21 cellular contexts compared by ENCODE assay signal in genomic region chr14:101018561-101019290, GRCh38.
DNase-seq lines count a peak whose midpoint lies in the region; ATAC-seq and TF ChIP-seq lines count a peak whose summit lies in the region.
"Had no signal": no experiment of that assay in that cellular context is flagged by ENCODE, and none has a peak within 500 bp of the region (broad histone marks: within the 10 kb centered on the region; RNA-seq: fewer than 3 reads in every experiment).

No MANE protein-coding gene starts in this region.

- H3K9me3 Mint-ChIP-seq in T-helper 2 cell treated with Interferon-gamma antibody and Interleukin-4, amounts not matched to agents 5 μg/mL and 100 μg/mL, for 36 hours = no peaks in the 10 kb centered on the region

- no peak overlapping the region for H3K27ac Mint-ChIP-seq in T-helper 2 cell treated with Interferon-gamma antibody and Interleukin-4, amounts not matched to agents 5 μg/mL and 100 μg/mL, for 36 hours
- H3K27ac Mint-ChIP-seq: brain, immature natural killer cell, T-helper 17 cell had no signal

- no peak overlapping the region for H3K27ac ChIP-seq in adrenal gland
- no peak overlapping the region for H3K27ac ChIP-seq in lung (ENCODE audit: low read depth in 1 of 2, low read length in 1 of 2)
- H3K27ac ChIP-seq in testis = no peak overlapping the region
- H3K27ac ChIP-seq: 22Rv1, Peyer's patch, right lobe of liver, thoracic aorta, VCaP had no signal

- H3K9me3 ChIP-seq in adrenal gland (replicated peaks in 1 of 3) = no peaks in the 10 kb centered on the region
- H3K9me3 ChIP-seq in lung (ENCODE audit: control insufficient read depth in 2 of 2, insufficient read depth in 1 of 2, low read length in 1 of 2) = peaks cover 0 to 7% of the 10 kb centered on the region in 2 donors
- no peaks in the 10 kb centered on the region for H3K9me3 ChIP-seq in testis
- H3K9me3 ChIP-seq in MG63 = no peaks in the 10 kb centered on the region
- H3K9me3 ChIP-seq: Peyer's patch, right lobe of liver, thoracic aorta had no signal

- WGBS in adrenal gland, 4 donors = 94 to 98% (median 95%) methylated on average over 12 to 13 of the region's 13 CpGs
- 94 to 95% methylated on average over 13 of the region's 13 CpGs for WGBS in lung, 2 donors
- 93 to 96% methylated on average over 13 of the region's 13 CpGs for WGBS in testis, 2 donors

- H3K4me3 ChIP-seq in adrenal gland (no peak overlapping the region), lung (no peak overlapping the region), testis (no peak overlapping the region), MG63 (no peak overlapping the region)
- H3K4me3 ChIP-seq: Peyer's patch, right lobe of liver, thoracic aorta had no signal

- H3K4me3 Mint-ChIP-seq in T-helper 2 cell treated with Interferon-gamma antibody and Interleukin-4, amounts not matched to agents 5 μg/mL and 100 μg/mL, for 36 hours = no peak overlapping the region
- H3K4me3 Mint-ChIP-seq: brain, immature natural killer cell, T-helper 17 cell had no signal

- peaks cover 0 to 16% of the 10 kb centered on the region in 2 donors for H3K36me3 ChIP-seq in adrenal gland (replicated peaks in 1 of 2)
- H3K36me3 ChIP-seq in lung (ENCODE audit: control insufficient read depth in 2 of 2, insufficient read depth in 2 of 2, low read length in 2 of 2) = no peaks in the 10 kb centered on the region
- H3K36me3 ChIP-seq in testis (ENCODE audit: low read depth, missing control alignments) = no peaks in the 10 kb centered on the region
- no peaks in the 10 kb centered on the region for H3K36me3 ChIP-seq in MG63
- H3K36me3 ChIP-seq: Peyer's patch, right lobe of liver, thoracic aorta had no signal

- H3K27me3 ChIP-seq in adrenal gland = no peaks in the 10 kb centered on the region
- H3K27me3 ChIP-seq in lung (ENCODE audit: control insufficient read depth, insufficient read depth) = no peaks in the 10 kb centered on the region
- no peaks in the 10 kb centered on the region for H3K27me3 ChIP-seq in testis
- H3K27me3 ChIP-seq in MG63 = no peaks in the 10 kb centered on the region
- H3K27me3 ChIP-seq: Peyer's patch, right lobe of liver had no signal

- ATAC-seq in lung (ENCODE audit: insufficient read depth, low FRiP score) = no peak
- ATAC-seq in GM18502 (IDR thresholded peaks at IDR 0.05; ENCODE audit: poor library complexity, unreplicated experiment) = no peak
- no peak for ATAC-seq in HG02759 (IDR thresholded peaks at IDR 0.05; ENCODE audit: unreplicated experiment)
- ATAC-seq: T-helper 17 cell had no signal

- H3K4me1 Mint-ChIP-seq in T-helper 2 cell treated with Interferon-gamma antibody and Interleukin-4, amounts not matched to agents 5 μg/mL and 100 μg/mL, for 36 hours (ENCODE audit: low read depth) = no peaks in the 10 kb centered on the region
- H3K4me1 Mint-ChIP-seq: brain, immature natural killer cell, T-helper 17 cell had no signal

- H3K4me1 ChIP-seq in adrenal gland (replicated peaks in 1 of 2) (peaks cover 0 to 11% of the 10 kb centered on the region in 2 donors), lung (ENCODE audit: control insufficient read depth in 2 of 2, insufficient read depth in 2 of 2, low read length in 2 of 2) (no peaks in the 10 kb centered on the region), testis (no peaks in the 10 kb centered on the region)
- H3K4me1 ChIP-seq: Peyer's patch, right lobe of liver had no signal

- H3K36me3 Mint-ChIP-seq in T-helper 2 cell treated with Interferon-gamma antibody and Interleukin-4, amounts not matched to agents 5 μg/mL and 100 μg/mL, for 36 hours (ENCODE audit: low read depth) = no peaks in the 10 kb centered on the region
- H3K36me3 Mint-ChIP-seq: brain, immature natural killer cell had no signal

- no peak for TF ChIP-seq CTCF in adrenal gland (IDR thresholded peaks at IDR 0.05)
- no peak for TF ChIP-seq CTCF in lung (IDR thresholded peaks at IDR 0.05; ENCODE audit: control extremely low read depth, extremely low read depth)
- TF ChIP-seq CTCF in testis (IDR thresholded peaks at IDR 0.05) = no peak

- TF ChIP-seq POLR2A in adrenal gland (IDR thresholded peaks at IDR 0.05) (no peak), testis (IDR thresholded peaks at IDR 0.05) (no peak)

- intact Hi-C loops in adrenal gland (cut with DNase I) (no loop called here), testis (cut with DNase I; ENCODE audit: low total_unique reads) (no loop called here)

- DNase-seq in T-helper 2 cell treated with Interferon-gamma antibody and Interleukin-4, amounts not matched to agents 5 μg/mL and 100 μg/mL, for 36 hours (ENCODE audit: low spot score) = peak; percentile 2
- DNase-seq in T-helper 2 cell (no peak), adrenal gland (peak in 6 of 7 donors; percentile 0 to 15 (median 9)), lung (ENCODE audit: low spot score) (peak; percentile 20), testis (peak; percentile 8), MG63 (no peak)
- DNase-seq: AML-193; immature natural killer cell; NCI-H1092 treated with DMSO at 0.1 percent for 48 hours; NCI-H2081 treated with DMSO at 0.1 percent for 48 hours; NCI-H510A; NK-92 treated with Interleukin-12 subunit alpha and Interleukin-12 subunit beta, amount 100 ng/mL, for 24 hours; T-helper 17 cell had no signal

- H3K27me3 Mint-ChIP-seq in T-helper 2 cell treated with Interferon-gamma antibody and Interleukin-4, amounts not matched to agents 5 μg/mL and 100 μg/mL, for 36 hours (ENCODE audit: low read depth) = no peaks in the 10 kb centered on the region

Comparison
In these comparisons a context has a peak if more than half of its experiments do, and no peak if none do; other contexts are left out.
1. DNase-seq: peak in T-helper 2 cell treated with Interferon-gamma antibody and Interleukin-4, amounts not matched to agents 5 μg/mL and 100 μg/mL, for 36 hours (single experiment), adrenal gland (6 of 7), lung (single experiment) and testis (single experiment); none in T-helper 2 cell (0 of 5) and MG63 (single experiment).